ENCODE assay signal across 16 cellular contexts in the genomic region with DNA sequence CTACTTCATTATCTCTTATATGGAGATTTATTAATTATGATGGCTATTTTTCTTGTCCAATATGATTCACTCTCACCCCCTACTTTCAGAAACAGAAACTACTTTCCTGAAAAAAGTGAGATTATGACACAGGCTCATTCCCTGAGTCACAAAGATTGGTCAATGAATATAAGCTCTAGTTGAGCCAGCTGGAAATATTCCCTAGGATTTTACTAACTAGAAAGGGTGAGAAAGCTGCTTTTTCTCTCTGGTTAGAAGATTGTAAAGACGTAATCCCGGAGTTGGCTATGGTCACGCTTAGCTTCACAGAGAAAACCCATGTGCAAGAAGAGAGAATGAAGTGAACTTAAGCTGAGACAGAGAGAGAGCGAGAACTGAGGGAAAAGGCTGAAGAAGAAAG.
A peak's percentile ranks its signal among the peaks of the same experiment; 100 is the strongest.
DNase-seq lines count a peak whose midpoint lies in the region; ATAC-seq and TF ChIP-seq lines count a peak whose summit lies in the region.
"Had no signal": no experiment of that assay in that cellular context is flagged by ENCODE, and none has a peak within 500 bp of the region (broad histone marks: within the 10 kb centered on the region; RNA-seq: fewer than 3 reads in every experiment).

No MANE protein-coding gene starts in this region.

- peak in 3 of 4 donors; percentile 53 to 85 (median 64) for ATAC-seq in heart left ventricle
- no peak for ATAC-seq in HG02870 (IDR thresholded peaks at IDR 0.05; ENCODE audit: unreplicated experiment)
- ATAC-seq: A549; activated T-helper 17 cell treated with anti-CD3 and anti-CD28 coated beads, Interleukin-2, amount 50 U/mL, for 72 hours had no signal

- BruUV-seq in mammary epithelial cell (replicated peaks; lab: Mats Ljungman, UMichigan) = no TSS peak

- H3K4me2 ChIP-seq in mammary epithelial cell (ENCODE audit: insufficient read depth, low read depth, low read length) (no peak overlapping the region), hepatocyte (no peak overlapping the region)
- H3K4me2 ChIP-seq: A549 had no signal

- CTCF ChIA-PET in mammary epithelial cell (lab: Charles Lee; ENCODE audit: low non-redundant PET) = interaction anchor here (0.5 kb wide), 1 partner anchor 127 kb away, joined by 4 read pairs; no protein-coding TSS in a partner anchor

- peaks cover 14% of the 10 kb centered on the region for H3K4me1 Mint-ChIP-seq in progenitor cell of endocrine pancreas (ENCODE audit: low read depth)

- dilution Hi-C loops in mammary epithelial cell (cut with HindIII; ENCODE audit: low sequenced_read_pairs) = no loop called here

- H3K36me3 ChIP-seq in heart left ventricle (no peaks in the 10 kb centered on the region), left ventricle myocardium inferior (no peaks in the 10 kb centered on the region), mammary epithelial cell (ENCODE audit: insufficient read depth, low read length) (no peaks in the 10 kb centered on the region), hepatocyte (replicated peaks; ENCODE audit: insufficient read depth, low read depth) (no peaks in the 10 kb centered on the region)

- TF ChIP-seq CTCF in heart left ventricle (IDR thresholded peaks at IDR 0.05) = no peak
- no peak for TF ChIP-seq CTCF in left ventricle myocardium inferior (IDR thresholded peaks at IDR 0.05; ENCODE audit: borderline replicate concordance)
- TF ChIP-seq CTCF in mammary epithelial cell (conservative IDR thresholded peaks at IDR 0.05 in 1 of 2, IDR thresholded peaks at IDR 0.05 in 1 of 2; ENCODE audit: extremely low read depth in 1 of 2, insufficient read depth in 1 of 2, low read depth in 1 of 2, low read length in 2 of 2) = no peak
- TF ChIP-seq CTCF in hepatocyte (IDR thresholded peaks at IDR 0.05; ENCODE audit: poor library complexity) = no peak
- TF ChIP-seq CTCF in progenitor cell of endocrine pancreas (IDR thresholded peaks at IDR 0.05; ENCODE audit: unreplicated experiment) = no peak

- H3K79me2 ChIP-seq in mammary epithelial cell (ENCODE audit: insufficient read depth, low read length) = no peaks in the 10 kb centered on the region
- H3K79me2 ChIP-seq in hepatocyte = no peaks in the 10 kb centered on the region

- H3K9ac ChIP-seq in mammary epithelial cell (ENCODE audit: insufficient read depth, low read length) = no peak overlapping the region

- DNase-seq in heart left ventricle (no peak), left ventricle myocardium inferior (no peak), mammary epithelial cell (peak; percentile 61), hepatocyte (ENCODE audit: low spot score) (peak; percentile 20), progenitor cell of endocrine pancreas (ENCODE audit: low spot score, unreplicated experiment) (no peak), NCI-H748 treated with DMSO at 0.1 percent for 48 hours (lab: John Stamatoyannopoulos, UW) (no peak), SHP77 treated with DMSO at 0.1 percent for 48 hours (lab: John Stamatoyannopoulos, UW) (no peak)
- DNase-seq: activated CD4-positive, alpha-beta T cell treated with anti-CD3 and anti-CD28 coated beads, Interleukin-2, amount 50 U/mL, for 4 hours; anterior cingulate cortex; effector CD8-positive, alpha-beta T cell; NCI-H2029; NCI-H526; nephron progenitor cell had no signal

- no peak overlapping the region for H3K4me3 Mint-ChIP-seq in progenitor cell of endocrine pancreas (ENCODE audit: low read depth)
- H3K4me3 Mint-ChIP-seq: activated T-helper 17 cell treated with anti-CD3 and anti-CD28 coated beads, Interleukin-2, amount 50 U/mL, for 72 hours; nephron progenitor cell had no signal

- 76 to 95% (median 87%) methylated on average over 4 of the region's 4 CpGs for WGBS in heart left ventricle, 4 donors
- 99% methylated on average over 4 of the region's 4 CpGs for WGBS in mammary epithelial cell (ENCODE audit: low coverage, missing lambda C conversion rate)
- 88% methylated on average over 4 of the region's 4 CpGs for WGBS in hepatocyte (ENCODE audit: low lambda C conversion rate, missing lambda C conversion rate)

- H3K9me3 ChIP-seq in heart left ventricle = no peaks in the 10 kb centered on the region
- H3K9me3 ChIP-seq in left ventricle myocardium inferior (replicated peaks) = no peaks in the 10 kb centered on the region
- H3K9me3 ChIP-seq in mammary epithelial cell (replicated peaks; ENCODE audit: insufficient read depth, low read length) = no peaks in the 10 kb centered on the region
- H3K9me3 ChIP-seq in hepatocyte (ENCODE audit: low read depth) = no peaks in the 10 kb centered on the region
- H3K9me3 ChIP-seq: A549 had no signal

- intact Hi-C loops in heart left ventricle (cut with DNase I) (loop anchor here in 5 of 10 donors (10.0 kb wide), 5 partner anchors 220 to 500 kb away; a partner anchor contains a TSS), left ventricle myocardium inferior (cut with micrococcal nuclease) (no loop called here), mammary epithelial cell (cut with micrococcal nuclease) (loop anchor here (10.0 kb wide), 1 partner anchor 150 kb away; no protein-coding TSS in a partner anchor)

- no peak for TF ChIP-seq POLR2A in heart left ventricle (IDR thresholded peaks at IDR 0.05)

- H3K27ac ChIP-seq in heart left ventricle = no peak overlapping the region
- H3K27ac ChIP-seq in left ventricle myocardium inferior (replicated peaks) = no peak overlapping the region
- no peak overlapping the region for H3K27ac ChIP-seq in mammary epithelial cell (ENCODE audit: insufficient read depth, low read depth, low read length)
- no peak overlapping the region for H3K27ac ChIP-seq in hepatocyte
- H3K27ac ChIP-seq: A549 had no signal

- peaks cover 6% of the 10 kb centered on the region for H3K27me3 Mint-ChIP-seq in progenitor cell of endocrine pancreas
- H3K27me3 Mint-ChIP-seq: activated T-helper 17 cell treated with anti-CD3 and anti-CD28 coated beads, Interleukin-2, amount 50 U/mL, for 72 hours had no signal

- H2AFZ ChIP-seq in mammary epithelial cell (ENCODE audit: low read depth, low read length) = no peak overlapping the region
- H2AFZ ChIP-seq in hepatocyte = no peak overlapping the region

- no peaks in the 10 kb centered on the region for H3K9me2 ChIP-seq in hepatocyte (replicated peaks; ENCODE audit: insufficient read depth)

- H3K27me3 ChIP-seq in heart left ventricle (no peaks in the 10 kb centered on the region), left ventricle myocardium inferior (ENCODE audit: low read depth) (no peaks in the 10 kb centered on the region), mammary epithelial cell (ENCODE audit: insufficient read depth, low read length) (no peaks in the 10 kb centered on the region), hepatocyte (no peaks in the 10 kb centered on the region)

- no peaks in the 10 kb centered on the region for H3K9me3 Mint-ChIP-seq in progenitor cell of endocrine pancreas (ENCODE audit: low read depth)
- H3K9me3 Mint-ChIP-seq: activated T-helper 17 cell treated with anti-CD3 and anti-CD28 coated beads, Interleukin-2, amount 50 U/mL, for 72 hours; nephron progenitor cell had no signal

- H3K36me3 Mint-ChIP-seq in progenitor cell of endocrine pancreas (ENCODE audit: insufficient read depth) = no peaks in the 10 kb centered on the region

- in situ Hi-C loops in mammary epithelial cell (cut with MboI; ENCODE audit: low sequenced_read_pairs in 2 of 2) = loop anchor here in 1 of 2 donors (10.0 kb wide), 2 partner anchors 230 to 500 kb away; no protein-coding TSS in a partner anchor

- peaks cover 3% of the 10 kb centered on the region for H4K20me1 ChIP-seq in mammary epithelial cell (ENCODE audit: insufficient read depth, low read length)
- H4K20me1 ChIP-seq in hepatocyte (ENCODE audit: insufficient read depth, poor library complexity, severe bottlenecking) = no peaks in the 10 kb centered on the region

- no peak overlapping the region for H3K27ac Mint-ChIP-seq in progenitor cell of endocrine pancreas
- H3K27ac Mint-ChIP-seq: activated T-helper 17 cell treated with anti-CD3 and anti-CD28 coated beads, Interleukin-2, amount 50 U/mL, for 72 hours; nephron progenitor cell had no signal

- H3K4me3 ChIP-seq in heart left ventricle (no peak overlapping the region), left ventricle myocardium inferior (no peak overlapping the region), mammary epithelial cell (replicated peaks in 1 of 3; ENCODE audit: insufficient read depth in 1 of 3, low read depth in 2 of 3, low read length in 3 of 3) (no peak overlapping the region), hepatocyte (no peak overlapping the region)
- H3K4me3 ChIP-seq: A549 had no signal

- H3K4me1 ChIP-seq in heart left ventricle = peaks cover 0 to 22% (median 0%) of the 10 kb centered on the region in 12 donors
- H3K4me1 ChIP-seq in left ventricle myocardium inferior = peaks cover 16% of the 10 kb centered on the region
- H3K4me1 ChIP-seq in mammary epithelial cell (ENCODE audit: insufficient read depth, low read length) = peaks cover 5% of the 10 kb centered on the region
- peaks cover 3% of the 10 kb centered on the region for H3K4me1 ChIP-seq in hepatocyte (ENCODE audit: insufficient read depth)

Comparison
In these comparisons a context has a peak if more than half of its experiments do, and no peak if none do; other contexts are left out.
1. DNase-seq: peak in mammary epithelial cell (single experiment) and hepatocyte (single experiment); none in heart left ventricle (0 of 5), left ventricle myocardium inferior (single experiment), progenitor cell of endocrine pancreas (single experiment), NCI-H748 treated with DMSO at 0.1 percent for 48 hours (single experiment) and SHP77 treated with DMSO at 0.1 percent for 48 hours (single experiment).